Comparison of ENCODE assay signal across 22 cellular contexts in genomic region chr3:170528731-170529130, GRCh38. TPM values are rescaled to one million over a fixed set of nuclear protein-coding genes. Genes with fewer than 3 reads are reported as not detected.
"Had no signal": no experiment of that assay in that cellular context is flagged by ENCODE, and none has a peak within 500 bp of the region (broad histone marks: within the 10 kb centered on the region; RNA-seq: fewer than 3 reads in every experiment).

No MANE protein-coding gene starts in this region.

- H3K36me3 ChIP-seq: gastroesophageal sphincter, heart right ventricle, pancreas, right atrium auricular region, thoracic aorta, vagina had no signal

- ATAC-seq: activated CD4-positive, alpha-beta T cell treated with anti-CD3 and anti-CD28 coated beads for 36 hours; gastroesophageal sphincter; heart right ventricle; left cardiac atrium; pancreas; psoas muscle had no signal

- H3K27me3 ChIP-seq: gastroesophageal sphincter, heart right ventricle, pancreas, right atrium auricular region, vagina had no signal

- H3K4me3 ChIP-seq: coronary artery, gastroesophageal sphincter, heart right ventricle, pancreas, psoas muscle, right atrium auricular region, thoracic aorta, vagina had no signal

- H3K9me3 ChIP-seq: gastroesophageal sphincter, heart right ventricle, pancreas, psoas muscle, right atrium auricular region, thoracic aorta, vagina had no signal

- H3K27ac ChIP-seq: coronary artery, gastroesophageal sphincter, heart right ventricle, pancreas, psoas muscle, right atrium auricular region, thoracic aorta, vagina had no signal

- H3K4me1 ChIP-seq: gastroesophageal sphincter, pancreas, psoas muscle, right atrium auricular region, vagina had no signal

- DNase-seq: activated B cell treated with CpG ODN at 0.5 μM for 24 hours; activated CD4-positive, alpha-beta T cell treated with anti-CD3 and anti-CD28 coated beads for 36 hours; activated CD4-positive, alpha-beta T cell treated with anti-CD3 and anti-CD28 coated beads, Interleukin-2, amount 50 U/mL, for 4 hours; activated CD8-positive, alpha-beta memory T cell treated with anti-CD3 and anti-CD28 coated beads, Interleukin-2, amount 50 U/mL, for 48 hours; activated naive CD4-positive, alpha-beta T cell treated with Interleukin-2 at 50 U/mL for 16 hours; activated naive CD8-positive, alpha-beta T cell treated with anti-CD3 and anti-CD28 coated beads for 36 hours; activated T-cell treated with anti-CD3 and anti-CD28 coated beads, Interleukin-2, amount 50 U/mL, for 48 hours; endodermal cell; heart right ventricle; islet precursor cell; left cardiac atrium; nephron progenitor cell; pancreas; psoas muscle; stimulated activated CD4-positive, alpha-beta T cell treated with anti-CD3 and anti-CD28 coated beads, Interleukin-4, amount 100 ng/mL, for 24 hours; stimulated activated naive CD4-positive, alpha-beta T cell treated with Interleukin-2 at 50 U/mL for 16 hours had no signal

RNA-seq across cellular contexts. Expression of gene SLC7A14, which starts 57.1 kb away (rescaled TPM):
- total RNA-seq: activated B cell treated with CpG ODN at 0.5 μM for 24 hours; activated CD4-positive, alpha-beta T cell treated with anti-CD3 and anti-CD28 coated beads for 36 hours; activated CD8-positive, alpha-beta memory T cell treated with anti-CD3 and anti-CD28 coated beads for 36 hours; activated naive CD8-positive, alpha-beta T cell treated with anti-CD3 and anti-CD28 coated beads for 36 hours; heart right ventricle; right atrium auricular region; thoracic aorta had no signal
